ENCODE assay signal across 16 cellular contexts in the genomic region with DNA sequence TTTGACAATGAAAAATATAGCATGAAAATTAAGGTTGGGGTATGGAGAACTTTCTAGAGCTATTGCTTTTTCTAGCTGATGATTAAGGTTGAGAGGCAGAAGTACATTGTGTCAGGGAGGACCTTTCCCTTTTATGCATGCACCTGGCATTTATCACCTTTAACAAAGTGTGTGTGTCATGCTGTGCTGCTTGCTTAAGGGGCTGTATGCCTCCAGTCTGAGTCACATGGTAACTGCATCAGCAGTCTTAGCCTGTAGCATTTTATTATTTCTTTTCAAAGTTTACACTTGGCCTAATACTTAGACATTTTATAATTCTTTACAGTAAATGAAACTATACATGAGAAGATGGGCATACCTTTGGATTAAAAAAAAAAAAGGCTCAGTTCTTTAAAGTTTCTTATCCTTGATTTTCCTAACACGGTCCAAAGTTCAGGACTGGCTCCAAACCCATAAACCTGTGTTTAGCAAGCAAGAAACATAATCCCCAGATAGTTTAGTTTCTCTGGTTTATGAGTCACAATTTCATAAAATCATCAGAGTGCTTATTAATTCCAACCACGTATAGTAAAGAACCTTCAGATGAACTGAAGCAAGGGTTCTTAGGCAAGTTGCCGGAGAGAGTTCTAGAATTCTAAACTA. TPM values are rescaled to one million over a fixed set of nuclear protein-coding genes. Genes with fewer than 3 reads are reported as not detected.
A peak's percentile ranks its signal among the peaks of the same experiment; 100 is the strongest.
DNase-seq lines count a peak whose midpoint lies in the region; ATAC-seq and TF ChIP-seq lines count a peak whose summit lies in the region.
"Had no signal": no experiment of that assay in that cellular context is flagged by ENCODE, and none has a peak within 500 bp of the region (broad histone marks: within the 10 kb centered on the region; RNA-seq: fewer than 3 reads in every experiment).

No MANE protein-coding gene starts in this region.

- no peaks in the 10 kb centered on the region for H3K36me3 ChIP-seq in Loucy (ENCODE audit: insufficient read depth, low read length)
- no peaks in the 10 kb centered on the region for H3K36me3 ChIP-seq in colonic mucosa
- no peaks in the 10 kb centered on the region for H3K36me3 ChIP-seq in mucosa of descending colon (ENCODE audit: low read depth)
- no peaks in the 10 kb centered on the region for H3K36me3 ChIP-seq in CD8-positive, alpha-beta memory T cell (ENCODE audit: insufficient read depth, low read length)
- H3K36me3 ChIP-seq: right atrium auricular region had no signal

- no peak for TF ChIP-seq CTCF in Loucy (conservative IDR thresholded peaks at IDR 0.05; ENCODE audit: low read length)
- TF ChIP-seq CTCF in colonic mucosa (IDR thresholded peaks at IDR 0.05), result no peak
- TF ChIP-seq CTCF in mucosa of descending colon (IDR thresholded peaks at IDR 0.05), result no peak

- ATAC-seq in mucosa of descending colon (peak; percentile 100), GM19452 (IDR thresholded peaks at IDR 0.05; ENCODE audit: unreplicated experiment) (no peak)
- no peak for ATAC-seq in activated CD8-positive, alpha-beta T cell treated with anti-CD3 and anti-CD28 coated beads, Interleukin-2, amount 10 ng/mL, durations not matched to agents 7 days and 5 days
- ATAC-seq: stimulated activated naive CD8-positive, alpha-beta T cell treated with anti-CD3 and anti-CD28 coated beads, Interleukin-15, Interleukin-2, amounts not matched to agents 100 U/mL and 50 U/mL, for 24 hours had no signal

- no peak overlapping the region for H3K27ac Mint-ChIP-seq in activated CD8-positive, alpha-beta T cell treated with anti-CD3 and anti-CD28 coated beads, Interleukin-2, amount 10 ng/mL, durations not matched to agents 7 days and 5 days
- no peak overlapping the region for H3K27ac Mint-ChIP-seq in CD8-positive, alpha-beta memory T cell
- H3K27ac Mint-ChIP-seq: activated B cell treated with CpG ODN at 0.5 μM for 24 hours; activated naive CD8-positive, alpha-beta T cell treated with anti-CD3 and anti-CD28 coated beads for 36 hours; immature natural killer cell had no signal

- H3K27me3 ChIP-seq in Loucy (ENCODE audit: insufficient read depth, low read length, poor library complexity, severe bottlenecking) (no peaks in the 10 kb centered on the region), colonic mucosa (no peaks in the 10 kb centered on the region)
- H3K27me3 ChIP-seq in CD8-positive, alpha-beta memory T cell (ENCODE audit: insufficient read depth, low read length, poor library complexity, severe bottlenecking), result no peaks in the 10 kb centered on the region
- H3K27me3 ChIP-seq: right atrium auricular region had no signal

- no peak overlapping the region for H3K9ac ChIP-seq in Loucy (ENCODE audit: low read depth, low read length, poor library complexity, severe bottlenecking)
- no peak overlapping the region for H3K9ac ChIP-seq in colonic mucosa (ENCODE audit: low read depth in 2 of 2, low read length in 2 of 2)

- peak overlapping the region; percentile 54; the same call in 1 of the 2 replicates for H2AFZ ChIP-seq in Loucy (ENCODE audit: low read length)

- no peaks in the 10 kb centered on the region for H3K36me3 Mint-ChIP-seq in activated CD8-positive, alpha-beta T cell treated with anti-CD3 and anti-CD28 coated beads, Interleukin-2, amount 10 ng/mL, durations not matched to agents 7 days and 5 days (ENCODE audit: low read depth)
- H3K36me3 Mint-ChIP-seq in CD8-positive, alpha-beta memory T cell, result no peaks in the 10 kb centered on the region
- H3K36me3 Mint-ChIP-seq: activated naive CD8-positive, alpha-beta T cell treated with anti-CD3 and anti-CD28 coated beads for 36 hours; immature natural killer cell had no signal

- H3K9me3 ChIP-seq in Loucy (ENCODE audit: insufficient read depth, low read depth, low read length) (no peaks in the 10 kb centered on the region), colonic mucosa (no peaks in the 10 kb centered on the region), mucosa of descending colon (no peaks in the 10 kb centered on the region)
- H3K9me3 ChIP-seq in CD8-positive, alpha-beta memory T cell (ENCODE audit: low read length), result no peaks in the 10 kb centered on the region
- H3K9me3 ChIP-seq: right atrium auricular region had no signal

- no peaks in the 10 kb centered on the region for H3F3A ChIP-seq in Loucy (ENCODE audit: low read depth)

- no peaks in the 10 kb centered on the region for H3K9me2 ChIP-seq in Loucy (replicated peaks; ENCODE audit: low read depth, low read length)

- no peak overlapping the region for H3K4me2 ChIP-seq in Loucy (ENCODE audit: low read depth, low read length, poor library complexity, severe bottlenecking)

- no peaks in the 10 kb centered on the region for H4K20me1 ChIP-seq in Loucy (ENCODE audit: insufficient read depth, low read length, poor library complexity, severe bottlenecking)

- intact Hi-C loops in colonic mucosa (cut with DNase I), result no loop called here
- intact Hi-C loops in mucosa of descending colon (cut with DNase I, micrococcal nuclease), result no loop called here

- H3K27me3 Mint-ChIP-seq in activated CD8-positive, alpha-beta T cell treated with anti-CD3 and anti-CD28 coated beads, Interleukin-2, amount 10 ng/mL, durations not matched to agents 7 days and 5 days (ENCODE audit: low read depth), result no peaks in the 10 kb centered on the region
- peaks cover 5 to 7% of the 10 kb centered on the region in 2 donors for H3K27me3 Mint-ChIP-seq in CD8-positive, alpha-beta memory T cell
- H3K27me3 Mint-ChIP-seq: activated naive CD8-positive, alpha-beta T cell treated with anti-CD3 and anti-CD28 coated beads for 36 hours had no signal

- CTCF ChIA-PET in activated CD8-positive, alpha-beta T cell treated with anti-CD3 and anti-CD28 coated beads, Interleukin-2, amount 10 ng/mL, durations not matched to agents 7 days and 5 days (lab: Charles Lee), result no interaction called here
- CTCF ChIA-PET in CD8-positive, alpha-beta memory T cell (lab: Charles Lee), result no interaction called here

- H3K79me2 ChIP-seq in Loucy (ENCODE audit: insufficient read depth, low read length), result no peaks in the 10 kb centered on the region

- H3K9me3 Mint-ChIP-seq in activated CD8-positive, alpha-beta T cell treated with anti-CD3 and anti-CD28 coated beads, Interleukin-2, amount 10 ng/mL, durations not matched to agents 7 days and 5 days (ENCODE audit: insufficient read depth), result no peaks in the 10 kb centered on the region
- H3K9me3 Mint-ChIP-seq in CD8-positive, alpha-beta memory T cell, result no peaks in the 10 kb centered on the region
- H3K9me3 Mint-ChIP-seq: activated B cell treated with CpG ODN at 0.5 μM for 24 hours; activated naive CD8-positive, alpha-beta T cell treated with anti-CD3 and anti-CD28 coated beads for 36 hours had no signal

- no peak overlapping the region for H3K4me3 ChIP-seq in Loucy (ENCODE audit: low read length, poor library complexity, severe bottlenecking)
- H3K4me3 ChIP-seq in colonic mucosa, result no peak overlapping the region
- H3K4me3 ChIP-seq in mucosa of descending colon, result no peak overlapping the region
- no peak overlapping the region for H3K4me3 ChIP-seq in CD8-positive, alpha-beta memory T cell (ENCODE audit: low read length)
- H3K4me3 ChIP-seq: right atrium auricular region had no signal

- no peaks in the 10 kb centered on the region for H3K4me1 Mint-ChIP-seq in activated CD8-positive, alpha-beta T cell treated with anti-CD3 and anti-CD28 coated beads, Interleukin-2, amount 10 ng/mL, durations not matched to agents 7 days and 5 days (ENCODE audit: low read depth)
- H3K4me1 Mint-ChIP-seq in CD8-positive, alpha-beta memory T cell, result no peaks in the 10 kb centered on the region
- H3K4me1 Mint-ChIP-seq: activated B cell treated with CpG ODN at 0.5 μM for 24 hours; activated naive CD8-positive, alpha-beta T cell treated with anti-CD3 and anti-CD28 coated beads for 36 hours; immature natural killer cell had no signal

- POLR2A ChIA-PET in activated CD8-positive, alpha-beta T cell treated with anti-CD3 and anti-CD28 coated beads, Interleukin-2, amount 10 ng/mL, durations not matched to agents 7 days and 5 days (lab: Charles Lee), result no interaction called here
- POLR2A ChIA-PET in CD8-positive, alpha-beta memory T cell (lab: Charles Lee), result no interaction called here

- H3K4me3 Mint-ChIP-seq in activated CD8-positive, alpha-beta T cell treated with anti-CD3 and anti-CD28 coated beads, Interleukin-2, amount 10 ng/mL, durations not matched to agents 7 days and 5 days, result no peak overlapping the region
- no peak overlapping the region for H3K4me3 Mint-ChIP-seq in CD8-positive, alpha-beta memory T cell
- H3K4me3 Mint-ChIP-seq: activated B cell treated with CpG ODN at 0.5 μM for 24 hours; activated naive CD8-positive, alpha-beta T cell treated with anti-CD3 and anti-CD28 coated beads for 36 hours; immature natural killer cell had no signal

- H3K4me1 ChIP-seq in Loucy (ENCODE audit: insufficient read depth, low read length, poor library complexity, severe bottlenecking) (no peaks in the 10 kb centered on the region), colonic mucosa (no peaks in the 10 kb centered on the region), mucosa of descending colon (ENCODE audit: low read depth) (peaks cover 8% of the 10 kb centered on the region)
- no peaks in the 10 kb centered on the region for H3K4me1 ChIP-seq in CD8-positive, alpha-beta memory T cell (ENCODE audit: insufficient read depth, low read length)
- H3K4me1 ChIP-seq: right atrium auricular region had no signal

- H3K27ac ChIP-seq in colonic mucosa (peak overlapping the region; percentile 48), caudate nucleus (ENCODE audit: low read depth, low read length) (no peak overlapping the region)
- H3K27ac ChIP-seq in CD8-positive, alpha-beta memory T cell (ENCODE audit: low read depth, low read length), result no peak overlapping the region
- H3K27ac ChIP-seq: right atrium auricular region had no signal

- peak; percentile 81 for DNase-seq in DMS53 (lab: John Stamatoyannopoulos, UW)
- DNase-seq in colonic mucosa, result peak; percentile 53
- peak in 1 of 3 donors; percentile 35 for DNase-seq in mucosa of descending colon
- DNase-seq in activated CD8-positive, alpha-beta T cell treated with anti-CD3 and anti-CD28 coated beads, Interleukin-2, amount 10 ng/mL, durations not matched to agents 7 days and 5 days, result no peak
- DNase-seq in CD8-positive, alpha-beta memory T cell, result no peak
- DNase-seq in caudate nucleus (lab: John Stamatoyannopoulos, UW), result no peak
- DNase-seq: activated B cell treated with CpG ODN at 0.5 μM for 24 hours; activated CD8-positive, alpha-beta memory T cell treated with anti-CD3 and anti-CD28 coated beads, Interleukin-2, amount 50 U/mL, for 48 hours; activated naive CD8-positive, alpha-beta T cell treated with anti-CD3 and anti-CD28 coated beads for 36 hours; EL; immature natural killer cell; NCI-H1436; stimulated activated naive CD8-positive, alpha-beta T cell treated with anti-CD3 and anti-CD28 coated beads, Interleukin-15, Interleukin-2, amounts not matched to agents 100 U/mL and 50 U/mL, for 24 hours had no signal

RNA-seq across cellular contexts. Expression of gene NPNT, which starts 14.5 kb away (rescaled TPM):
- total RNA-seq in colonic mucosa, result 10 to 100 TPM; 30.9 to 39.1 TPM
- 10 to 100 TPM; 16.9 to 29.6 (median 26.3) TPM for total RNA-seq in mucosa of descending colon
- not detected for total RNA-seq in activated CD8-positive, alpha-beta T cell treated with anti-CD3 and anti-CD28 coated beads, Interleukin-2, amount 10 ng/mL, durations not matched to agents 7 days and 5 days
- not detected for total RNA-seq in CD8-positive, alpha-beta memory T cell
- not detected for polyA plus RNA-seq in CD8-positive, alpha-beta memory T cell
- total RNA-seq: activated B cell treated with CpG ODN at 0.5 μM for 24 hours; activated naive CD8-positive, alpha-beta T cell treated with anti-CD3 and anti-CD28 coated beads for 36 hours had no signal
- polyA plus RNA-seq: immature natural killer cell had no signal

Comparison
In these comparisons a context has a peak if more than half of its experiments do, and no peak if none do; other contexts are left out.
1. DNase-seq: peak in DMS53 (single experiment) and colonic mucosa (single experiment); none in activated CD8-positive, alpha-beta T cell treated with anti-CD3 and anti-CD28 coated beads, Interleukin-2, amount 10 ng/mL, durations not matched to agents 7 days and 5 days (single experiment), CD8-positive, alpha-beta memory T cell (0 of 5) and caudate nucleus (0 of 61).
2. RNA of gene NPNT, which starts 14.5 kb away (total RNA-seq): 30.9 to 39.1 TPM in colonic mucosa and 16.9 to 29.6 TPM in mucosa of descending colon; not detected in activated CD8-positive, alpha-beta T cell treated with anti-CD3 and anti-CD28 coated beads, Interleukin-2, amount 10 ng/mL, durations not matched to agents 7 days and 5 days and not detected in CD8-positive, alpha-beta memory T cell; every median in the first group is over 10 times any median in the second.